In genomic region chr6:47348316-47348863, GRCh38 we compare ENCODE assay signal across 14 cellular contexts. TPM values are rescaled to one million over a fixed set of nuclear protein-coding genes. Genes with fewer than 3 reads are reported as not detected.
DNase-seq lines count a peak whose midpoint lies in the region; ATAC-seq and TF ChIP-seq lines count a peak whose summit lies in the region.
"Had no signal": no experiment of that assay in that cellular context is flagged by ENCODE, and none has a peak within 500 bp of the region (broad histone marks: within the 10 kb centered on the region; RNA-seq: fewer than 3 reads in every experiment).

No MANE protein-coding gene starts in this region.

- no peak overlapping the region for H3K4me3 ChIP-seq in IMR-90 (ENCODE audit: insufficient read depth, low read depth, low read length)
- no peak overlapping the region for H3K4me3 ChIP-seq in transverse colon

- in situ Hi-C loops in IMR-90 (cut with MboI; ENCODE audit: low sequenced_read_pairs): no loop called here
- in situ Hi-C loops in transverse colon (cut with MboI; ENCODE audit: low pct_ligation_motif_present in 1 of 4, low pct_unique_long_range_greater_than_20kb in 1 of 4, low sequenced_read_pairs in 3 of 4): no loop called here

- H3K36me3 ChIP-seq in IMR-90 (ENCODE audit: control insufficient read depth, insufficient read depth, low read length): no peaks in the 10 kb centered on the region
- no peaks in the 10 kb centered on the region for H3K36me3 ChIP-seq in transverse colon
- H3K36me3 ChIP-seq: BE2C had no signal

- CTCF ChIA-PET in IMR-90 (lab: Yijun Ruan, JAX): interaction anchor here (0.6 kb wide), 1 partner anchor 11 kb away, joined by 3 read pairs; no protein-coding TSS in a partner anchor

- H2BK20ac ChIP-seq in IMR-90 (ENCODE audit: low read depth, low read length): no peak overlapping the region

- H4K8ac ChIP-seq in IMR-90 (ENCODE audit: low read depth in 2 of 2, low read length in 2 of 2): no peak overlapping the region

- no peak overlapping the region for H2BK15ac ChIP-seq in IMR-90 (ENCODE audit: low read depth, low read length)

- no peak overlapping the region for H2AFZ ChIP-seq in IMR-90 (replicated peaks; ENCODE audit: low read length, poor library complexity)

- TF ChIP-seq CTCF in IMR-90 (conservative IDR thresholded peaks at IDR 0.05; ENCODE audit: low read depth, low read length) (no peak), transverse colon (IDR thresholded peaks at IDR 0.05) (no peak)

- H2BK5ac ChIP-seq in IMR-90 (ENCODE audit: low read depth, low read length, poor library complexity, severe bottlenecking): no peak overlapping the region

- H3K23ac ChIP-seq in IMR-90 (ENCODE audit: low read depth, low read length): no peak overlapping the region

- no peak overlapping the region for H3K4me2 ChIP-seq in IMR-90 (ENCODE audit: low read depth, low read length)

- dilution Hi-C loops in IMR-90 (cut with HindIII; ENCODE audit: low sequenced_read_pairs, unreplicated experiment): no loop called here

- no peak overlapping the region for H3K18ac ChIP-seq in IMR-90 (ENCODE audit: low read depth, low read length)

- POLR2A ChIA-PET in IMR-90 (lab: Charles Lee; ENCODE audit: unreplicated experiment): no interaction called here

- no peak overlapping the region for H3K14ac ChIP-seq in IMR-90 (replicated peaks; ENCODE audit: low read depth, low read length)

- no peaks in the 10 kb centered on the region for H3K27me3 ChIP-seq in IMR-90 (ENCODE audit: control insufficient read depth, insufficient read depth, low read length)
- no peaks in the 10 kb centered on the region for H3K27me3 ChIP-seq in transverse colon

- no TSS peak for BruUV-seq in IMR-90 (replicated peaks; lab: Mats Ljungman, UMichigan)

- no peak overlapping the region for H4K91ac ChIP-seq in IMR-90 (ENCODE audit: insufficient read depth, low read depth, low read length)

- no peak overlapping the region for H2AK5ac ChIP-seq in IMR-90 (ENCODE audit: low read depth, low read length)

- H4K5ac ChIP-seq in IMR-90 (ENCODE audit: low read depth, low read length): no peak overlapping the region

- intact Hi-C loops in IMR-90 (cut with micrococcal nuclease): no loop called here
- intact Hi-C loops in left colon (cut with DNase I, micrococcal nuclease): no loop called here
- intact Hi-C loops in transverse colon (cut with DNase I; ENCODE audit: low total_unique reads): no loop called here

- no peaks in the 10 kb centered on the region for H3K4me1 ChIP-seq in IMR-90 (ENCODE audit: control insufficient read depth, insufficient read depth, low read length)
- H3K4me1 ChIP-seq in transverse colon: peaks cover 0 to 21% (median 11%) of the 10 kb centered on the region in 4 donors
- H3K4me1 ChIP-seq: BE2C, Caco-2 had no signal

- no peak overlapping the region for H2BK120ac ChIP-seq in IMR-90 (ENCODE audit: low read depth, low read length)

- TF ChIP-seq RAD21 in IMR-90 (IDR thresholded peaks at IDR 0.05; ENCODE audit: low read length): no peak

- TF ChIP-seq EP300 in transverse colon (IDR thresholded peaks at IDR 0.05; ENCODE audit: low read depth): no peak

- H3K4ac ChIP-seq in IMR-90 (ENCODE audit: low read depth, low read length): no peak overlapping the region

- TF ChIP-seq POLR2A in IMR-90 (IDR thresholded peaks at IDR 0.05; ENCODE audit: low read depth, low read length) (no peak), transverse colon (IDR thresholded peaks at IDR 0.05) (no peak)

- WGBS in IMR-90 (ENCODE audit: extremely low coverage in 2 of 2, insufficient read length in 1 of 2), 2 experiments: no CpG with 5 or more reads among the region's 5 CpGs
- 54% methylated on average over 3 to 5 of the region's 5 CpGs for WGBS in transverse colon (ENCODE audit: low coverage in 1 of 2), 2 donors

- no peak overlapping the region for H3K56ac ChIP-seq in IMR-90 (ENCODE audit: extremely low read depth, insufficient read depth, low read length)

- DNase-seq in CD1c-positive myeloid dendritic cell (ENCODE audit: extremely low spot score) (peak; percentile 25), IMR-90 (no peak), left colon (no peak), transverse colon (peak; percentile 29), SKM-1 treated with dmso at 0.1 percent for 144 hours (lab: John Stamatoyannopoulos, UW; ENCODE audit: unreplicated experiment) (no peak), OCI-M1 (lab: John Stamatoyannopoulos, UW) (no peak)
- DNase-seq: ACHN; BE2C; Caco-2; CD4-positive, alpha-beta T cell; GOT3; H7; HFFc6 had no signal

- no peak overlapping the region for H2AK9ac ChIP-seq in IMR-90 (replicated peaks; ENCODE audit: low read depth, low read length, poor library complexity)

- no peaks in the 10 kb centered on the region for H4K20me1 ChIP-seq in IMR-90 (ENCODE audit: insufficient read depth, low read length)

- H3K27ac ChIP-seq in IMR-90 (ENCODE audit: insufficient read depth, low read length) (no peak overlapping the region), transverse colon (no peak overlapping the region)

- ATAC-seq in IMR-90 (ENCODE audit: low read depth) (no peak), left colon (peak; percentile 82)
- ATAC-seq: HCT116 had no signal

- no peaks in the 10 kb centered on the region for H3K79me1 ChIP-seq in IMR-90 (ENCODE audit: low read depth in 1 of 2, low read length in 2 of 2)

- H3K9me3 ChIP-seq in IMR-90 (ENCODE audit: control insufficient read depth, insufficient read depth, low read length) (no peaks in the 10 kb centered on the region), transverse colon (no peaks in the 10 kb centered on the region)
- H3K9me3 ChIP-seq: BE2C, Caco-2 had no signal

- no peaks in the 10 kb centered on the region for H3K9me1 ChIP-seq in IMR-90 (ENCODE audit: insufficient read depth, low read length)

- no peak overlapping the region for H3K9ac ChIP-seq in IMR-90 (ENCODE audit: low read depth, low read length)

TF ChIP-seq in IMR-90, 13 proteins besides CTCF, POLR2A, EP300 and RAD21:
- TF ChIP-seq CEBPB (IDR thresholded peaks at IDR 0.05; ENCODE audit: low read depth, low read length) (0 out of 2 replicates have a peak, but pooled peaks have one; percentile 5), RCOR1 (IDR thresholded peaks at IDR 0.05; ENCODE audit: insufficient replicate concordance, low read length) (no peak), SMC3 (IDR thresholded peaks at IDR 0.05; ENCODE audit: low read depth, low read length) (no peak)

RNA-seq across cellular contexts. Expression of gene TNFRSF21, which starts 38.7 kb away (rescaled TPM):
- total RNA-seq in IMR-90 (2012; rRNA removed) (2.5 and 2.9 TPM in 2 replicates), left colon (100 to 1,000 TPM in 1 of 2 donors, 10 to 100 TPM in 1; 67.7 to 129 TPM), transverse colon (100 to 1,000 TPM in 1 of 4 donors, 10 to 100 TPM in 3; 45.4 to 136 (median 73.4) TPM)
- polyA plus RNA-seq in IMR-90 (2012; rRNA removed): 6.1 and 6.9 TPM in 2 replicates
- polyA plus RNA-seq in IMR-90 (2012; cell fraction: cytosol; rRNA removed): 6.0 and 6.7 TPM in 2 replicates
- polyA plus RNA-seq in IMR-90 (2012; cell fraction: nucleus; rRNA removed; ENCODE audit: low replicate concordance): 1.9 and 2.4 TPM in 2 replicates

Comparison
In these comparisons a context has a peak if more than half of its experiments do, and no peak if none do; other contexts are left out.
1. DNase-seq: peak in CD1c-positive myeloid dendritic cell (single experiment) and transverse colon (single experiment); none in IMR-90 (single experiment), left colon (0 of 2), SKM-1 treated with dmso at 0.1 percent for 144 hours (single experiment) and OCI-M1 (single experiment).
2. RNA of gene TNFRSF21, which starts 38.7 kb away (total RNA-seq): 67.7 to 129 TPM in left colon and 45.4 to 136 TPM in transverse colon; 2.5 to 2.9 TPM in IMR-90; every median in the first group is over 10 times any median in the second.